ENCODE assay signal across 18 cellular contexts in genomic region chr13:29266743-29267142, GRCh38.
DNase-seq lines count a peak whose midpoint lies in the region; ATAC-seq and TF ChIP-seq lines count a peak whose summit lies in the region.
"Had no signal": no experiment of that assay in that cellular context is flagged by ENCODE, and none has a peak within 500 bp of the region (broad histone marks: within the 10 kb centered on the region; RNA-seq: fewer than 3 reads in every experiment).

No MANE protein-coding gene starts in this region.

- BruUV-seq in PC-9 (replicated peaks; lab: Mats Ljungman, UMichigan): no TSS peak

- no peaks in the 10 kb centered on the region for H3K9me3 ChIP-seq in PC-9 (ENCODE audit: insufficient read depth, low read depth)
- H3K9me3 ChIP-seq in upper lobe of left lung: no peaks in the 10 kb centered on the region
- H3K9me3 ChIP-seq in neural progenitor cell (ENCODE audit: low read depth): no peaks in the 10 kb centered on the region
- H3K9me3 ChIP-seq: A549 had no signal

- TF ChIP-seq POLR2A in upper lobe of left lung (IDR thresholded peaks at IDR 0.05): no peak

- no peaks in the 10 kb centered on the region for H3K36me3 Mint-ChIP-seq in nephron progenitor cell (ENCODE audit: low read depth)
- H3K36me3 Mint-ChIP-seq in neural progenitor cell: no peaks in the 10 kb centered on the region
- H3K36me3 Mint-ChIP-seq: CD8-positive, alpha-beta memory T cell had no signal

- H2AFZ ChIP-seq in PC-9 (0 out of 2 replicates have a peak overlapping the region, but pooled peaks have one; percentile 8), neural progenitor cell (replicated peaks) (no peak overlapping the region)
- H2AFZ ChIP-seq: GM23338 had no signal

- ATAC-seq in upper lobe of left lung (ENCODE audit: low FRiP score in 2 of 2): no peak
- ATAC-seq: A549, GM23338, HCT116 had no signal

- POLR2A ChIA-PET in PC-9 (lab: Charles Lee; ENCODE audit: unreplicated experiment): no interaction called here

- 0 out of 2 replicates have a peak, but pooled peaks have one; percentile 1 for TF ChIP-seq CTCF in C4-2B (conservative IDR thresholded peaks at IDR 0.05)
- TF ChIP-seq CTCF in PC-9 (conservative IDR thresholded peaks at IDR 0.05): no peak
- no peak for TF ChIP-seq CTCF in nephron progenitor cell (IDR thresholded peaks at IDR 0.05)
- TF ChIP-seq CTCF in upper lobe of left lung (IDR thresholded peaks at IDR 0.05): no peak
- TF ChIP-seq CTCF in neural progenitor cell (IDR thresholded peaks at IDR 0.05): no peak

- H3K4me3 Mint-ChIP-seq in nephron progenitor cell (no peak overlapping the region), neural progenitor cell (no peak overlapping the region)
- H3K4me3 Mint-ChIP-seq: CD4-positive, alpha-beta T cell; CD8-positive, alpha-beta memory T cell; GM23338; H9 had no signal

- no peaks in the 10 kb centered on the region for H3K79me2 ChIP-seq in PC-9 (ENCODE audit: low read depth)
- H3K79me2 ChIP-seq in neural progenitor cell (ENCODE audit: low read depth): no peaks in the 10 kb centered on the region

- H3K4me3 ChIP-seq in PC-9 (no peak overlapping the region), upper lobe of left lung (no peak overlapping the region), neural progenitor cell (no peak overlapping the region)
- H3K4me3 ChIP-seq: A549, GM23338 had no signal

- no peaks in the 10 kb centered on the region for H3K9me2 ChIP-seq in PC-9 (ENCODE audit: insufficient read depth)

- no peaks in the 10 kb centered on the region for H3K36me3 ChIP-seq in PC-9 (ENCODE audit: low read depth)
- no peaks in the 10 kb centered on the region for H3K36me3 ChIP-seq in upper lobe of left lung
- no peaks in the 10 kb centered on the region for H3K36me3 ChIP-seq in neural progenitor cell

- WGBS in upper lobe of left lung, 2 donors: 74 to 75% methylated on average over 5 of the region's 5 CpGs

- DNase-seq in PC-9 (no peak), nephron progenitor cell (peak; percentile 6), upper lobe of left lung (no peak), NCI-H748 treated with DMSO at 0.1 percent for 48 hours (lab: John Stamatoyannopoulos, UW) (no peak), neural progenitor cell (ENCODE audit: low spot score) (no peak)
- DNase-seq: 8988T; ACHN; C1 segment of cervical spinal cord; CD4-positive, alpha-beta T cell; CD8-positive, alpha-beta memory T cell; DMS 273 treated with DMSO at 0.1 percent for 48 hours; DMS79; GF-D8; H9 had no signal

- CTCF ChIA-PET in PC-9 (lab: Charles Lee): no interaction called here

- H3K4me2 ChIP-seq in PC-9 (no peak overlapping the region), neural progenitor cell (no peak overlapping the region)
- H3K4me2 ChIP-seq: A549, GM23338 had no signal

- H3K27me3 Mint-ChIP-seq in nephron progenitor cell (ENCODE audit: low read depth, poor library complexity): peaks cover 13% of the 10 kb centered on the region
- peaks cover 2% of the 10 kb centered on the region for H3K27me3 Mint-ChIP-seq in neural progenitor cell (ENCODE audit: insufficient read depth, low read depth)
- H3K27me3 Mint-ChIP-seq: CD4-positive, alpha-beta T cell had no signal

- peaks cover 5% of the 10 kb centered on the region for H3K4me1 Mint-ChIP-seq in nephron progenitor cell
- peaks cover 2% of the 10 kb centered on the region for H3K4me1 Mint-ChIP-seq in neural progenitor cell
- H3K4me1 Mint-ChIP-seq: CD8-positive, alpha-beta memory T cell; H9 had no signal

- H4K20me1 ChIP-seq in PC-9 (ENCODE audit: insufficient read depth) (no peaks in the 10 kb centered on the region; the same call in 1 of the 2 replicates), neural progenitor cell (ENCODE audit: low read depth) (no peaks in the 10 kb centered on the region)

- intact Hi-C loops in PC-9 (cut with micrococcal nuclease; ENCODE audit: unreplicated experiment): no loop called here

- H3K9ac ChIP-seq in neural progenitor cell: no peak overlapping the region

- H3K27ac ChIP-seq in C4-2B (no peak overlapping the region), PC-9 (no peak overlapping the region), upper lobe of left lung (no peak overlapping the region), neural progenitor cell (no peak overlapping the region)
- H3K27ac ChIP-seq: A549 had no signal

- H3K4me1 ChIP-seq in PC-9 (replicated peaks; ENCODE audit: insufficient read depth) (no peaks in the 10 kb centered on the region), upper lobe of left lung (no peaks in the 10 kb centered on the region), neural progenitor cell (no peaks in the 10 kb centered on the region)
- H3K4me1 ChIP-seq: A549 had no signal

- H3K9me3 Mint-ChIP-seq in nephron progenitor cell (peaks cover 41% of the 10 kb centered on the region), neural progenitor cell (peaks cover 4% of the 10 kb centered on the region)

- H3K27me3 ChIP-seq in PC-9 (ENCODE audit: insufficient read depth, low read depth) (peaks cover 56% of the 10 kb centered on the region), upper lobe of left lung (no peaks in the 10 kb centered on the region), neural progenitor cell (no peaks in the 10 kb centered on the region)

- no peak for TF ChIP-seq EP300 in upper lobe of left lung (IDR thresholded peaks at IDR 0.05)

- H3F3A ChIP-seq in PC-9 (ENCODE audit: insufficient read depth, low read depth) (no peaks in the 10 kb centered on the region), neural progenitor cell (ENCODE audit: low read depth) (no peaks in the 10 kb centered on the region)

- H3K27ac Mint-ChIP-seq in nephron progenitor cell (no peak overlapping the region), neural progenitor cell (no peak overlapping the region)
- H3K27ac Mint-ChIP-seq: CD4-positive, alpha-beta T cell; GM23338; H9 had no signal
